Comparison of ENCODE assay signal across 11 cellular contexts in the genomic region with DNA sequence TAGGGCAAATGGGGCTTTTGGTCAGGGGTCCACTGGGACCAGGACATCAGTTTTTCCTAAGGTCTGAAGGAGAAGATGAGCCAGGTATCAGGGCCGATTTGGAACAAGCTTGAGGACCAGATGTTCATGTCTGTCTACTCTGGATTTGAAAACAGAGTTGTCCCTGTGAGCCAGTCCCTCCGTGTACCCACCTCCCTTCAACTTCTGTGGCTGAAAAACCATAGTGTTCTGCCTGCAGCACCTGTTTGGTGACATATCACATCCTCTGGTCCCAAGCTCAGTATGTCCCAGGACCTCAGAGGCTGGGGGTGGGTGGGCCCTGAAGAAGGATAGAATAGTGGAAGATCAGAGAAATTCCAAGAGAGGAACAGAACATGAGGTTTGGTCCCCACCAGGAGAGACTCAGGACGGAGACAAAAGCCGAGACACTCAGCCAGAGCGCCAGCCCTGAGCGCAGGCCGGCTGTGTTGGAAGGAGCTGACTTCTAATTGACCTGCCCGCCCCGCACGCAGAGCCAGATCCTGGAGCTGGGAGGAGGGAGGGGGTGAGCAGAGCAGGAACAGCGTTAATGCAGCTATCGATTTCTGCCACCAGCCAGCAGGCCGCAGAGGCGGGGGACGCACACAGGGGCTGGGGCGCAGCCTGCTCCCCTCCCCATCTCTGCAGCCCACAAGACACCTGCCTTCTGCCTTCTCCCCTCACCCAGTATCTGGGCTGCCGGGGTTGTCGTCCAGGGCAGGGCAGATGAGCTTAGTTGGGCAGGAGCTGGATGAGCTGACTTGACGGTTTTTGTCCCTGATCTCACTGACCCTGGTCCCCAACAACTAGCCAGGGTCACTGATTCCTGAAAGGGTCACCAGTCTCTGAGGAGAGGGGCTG. TPM values are rescaled to one million over a fixed set of nuclear protein-coding genes. Genes with fewer than 3 reads are reported as not detected.
A peak's percentile ranks its signal among the peaks of the same experiment; 100 is the strongest.
DNase-seq lines count a peak whose midpoint lies in the region; ATAC-seq and TF ChIP-seq lines count a peak whose summit lies in the region.
"Had no signal": no experiment of that assay in that cellular context is flagged by ENCODE, and none has a peak within 500 bp of the region (broad histone marks: within the 10 kb centered on the region; RNA-seq: fewer than 3 reads in every experiment).

No MANE protein-coding gene starts in this region.

- H3K27me3 ChIP-seq in DND-41 (ENCODE audit: insufficient read depth, low read length, poor library complexity) (no peaks in the 10 kb centered on the region), SK-N-SH (ENCODE audit: insufficient read depth) (no peaks in the 10 kb centered on the region), right cardiac atrium (ENCODE audit: control insufficient read depth, insufficient read depth) (no peaks in the 10 kb centered on the region), sigmoid colon (no peaks in the 10 kb centered on the region)

- CTCF ChIA-PET in SK-N-SH (lab: Yijun Ruan, JAX): interaction anchor here (1.1 to 10.3 kb wide), 15 partner anchors 9 to 89 kb away, joined by 3 to 73 read pairs (median 7); a partner anchor contains a TSS

- ATAC-seq in DND-41 (ENCODE audit: insufficient read depth, low read depth) (no peak), right cardiac atrium (peak; percentile 63 to 72), HG03520 (IDR thresholded peaks at IDR 0.05; ENCODE audit: unreplicated experiment) (no peak), GM18519 (IDR thresholded peaks at IDR 0.05; ENCODE audit: low FRiP score, unreplicated experiment) (no peak)

- peak; percentile 33; the same call in 1 of the 2 replicates for TF ChIP-seq RAD21 in SK-N-SH (IDR thresholded peaks at IDR 0.05; ENCODE audit: low read length)

- peaks cover 15% of the 10 kb centered on the region for H3K4me1 ChIP-seq in DND-41 (ENCODE audit: insufficient read depth, low read length)
- H3K4me1 ChIP-seq in SK-N-SH (ENCODE audit: control insufficient read depth in 1 of 2, insufficient read depth in 2 of 2, low read depth in 1 of 2, low read length in 1 of 2): peaks cover 28 to 59% of the 10 kb centered on the region in 2 experiments; a peak in 3 of 4 replicates
- H3K4me1 ChIP-seq in right cardiac atrium (ENCODE audit: control insufficient read depth, insufficient read depth, low read length): peaks cover 20% of the 10 kb centered on the region
- H3K4me1 ChIP-seq in sigmoid colon: peaks cover 0 to 55% (median 40%) of the 10 kb centered on the region in 4 donors

- no peak overlapping the region for H3K9ac ChIP-seq in DND-41 (ENCODE audit: low read depth, low read length)
- no peak overlapping the region for H3K9ac ChIP-seq in SK-N-SH

- H3K4me2 ChIP-seq in DND-41 (ENCODE audit: insufficient read depth, low read length): no peak overlapping the region
- H3K4me2 ChIP-seq in SK-N-SH: peak overlapping the region; percentile 25; the same call in 1 of the 2 replicates

- H3K27ac ChIP-seq in DND-41 (ENCODE audit: low read length): peak overlapping the region; percentile 42; the same call in 1 of the 2 replicates
- peak overlapping the region; percentile 54 to 99; a peak in 3 of 4 replicates for H3K27ac ChIP-seq in SK-N-SH (ENCODE audit: low read depth in 2 of 2, low read length in 1 of 2)
- H3K27ac ChIP-seq in right cardiac atrium (ENCODE audit: low read length): peak overlapping the region; percentile 76
- peak overlapping the region; percentile 56 to 73 (median 71) for H3K27ac ChIP-seq in sigmoid colon
- H3K27ac ChIP-seq: VCaP had no signal

- DNase-seq in DND-41 (no peak), SK-N-SH (peak; percentile 91), right cardiac atrium (peak; percentile 48 to 86 (median 82)), sigmoid colon (no peak), AML-193 (lab: John Stamatoyannopoulos, UW) (no peak), NK-92 (lab: John Stamatoyannopoulos, UW; ENCODE audit: unreplicated experiment) (no peak)
- DNase-seq: activated naive CD8-positive, alpha-beta T cell treated with anti-CD3 and anti-CD28 coated beads, Interleukin-2, amount 10 ng/mL, durations not matched to agents 7 days and 5 days; stimulated activated naive CD4-positive, alpha-beta T cell had no signal

- H4K20me1 ChIP-seq in DND-41 (ENCODE audit: insufficient read depth, low read length) (peaks cover 31% of the 10 kb centered on the region), SK-N-SH (ENCODE audit: insufficient read depth) (peaks cover 88% of the 10 kb centered on the region)

- no peaks in the 10 kb centered on the region for H3K9me2 ChIP-seq in SK-N-SH

- intact Hi-C loops in right cardiac atrium (cut with DNase I) (no loop called here), sigmoid colon (cut with DNase I) (no loop called here)

- peaks cover 67% of the 10 kb centered on the region for H3K79me2 ChIP-seq in DND-41 (ENCODE audit: insufficient read depth, low read length)
- H3K79me2 ChIP-seq in SK-N-SH (ENCODE audit: insufficient read depth): peaks cover 88% of the 10 kb centered on the region

- no peaks in the 10 kb centered on the region for H3F3A ChIP-seq in SK-N-SH (replicated peaks; ENCODE audit: insufficient read depth)

- TF ChIP-seq POLR2A in sigmoid colon (IDR thresholded peaks at IDR 0.05): no peak

- 63% methylated on average over 18 of the region's 19 CpGs for WGBS in SK-N-SH (ENCODE audit: low lambda C conversion rate)
- 30% methylated on average over 19 of the region's 19 CpGs for WGBS in right cardiac atrium
- WGBS in sigmoid colon, 2 donors: 75 to 80% methylated on average over 19 of the region's 19 CpGs

- H2AFZ ChIP-seq in DND-41 (ENCODE audit: low read depth, low read length) (no peak overlapping the region), SK-N-SH (ENCODE audit: low read depth) (no peak overlapping the region)

- TF ChIP-seq EP300 in SK-N-SH (IDR thresholded peaks at IDR 0.05; ENCODE audit: borderline replicate concordance in 1 of 2, low read depth in 1 of 2, low read length in 1 of 2): peak in 1 of 2 experiments; percentile 63; a peak in 2 of 4 replicates
- TF ChIP-seq EP300 in sigmoid colon (IDR thresholded peaks at IDR 0.05): no peak

- no peaks in the 10 kb centered on the region for H3K9me3 ChIP-seq in DND-41 (ENCODE audit: insufficient read depth, low read length, severe bottlenecking)
- no peaks in the 10 kb centered on the region for H3K9me3 ChIP-seq in SK-N-SH
- H3K9me3 ChIP-seq in right cardiac atrium (ENCODE audit: control insufficient read depth, low read length): no peaks in the 10 kb centered on the region
- no peaks in the 10 kb centered on the region for H3K9me3 ChIP-seq in sigmoid colon

- H3K36me3 ChIP-seq in DND-41 (ENCODE audit: insufficient read depth, low read length): peaks cover 31% of the 10 kb centered on the region
- peaks cover 13 to 26% of the 10 kb centered on the region in 2 experiments for H3K36me3 ChIP-seq in SK-N-SH (replicated peaks in 1 of 2; ENCODE audit: control insufficient read depth in 1 of 2, insufficient read depth in 2 of 2, low read length in 1 of 2)
- peaks cover 0 to 17% (median 2%) of the 10 kb centered on the region in 4 donors for H3K36me3 ChIP-seq in sigmoid colon

- TF ChIP-seq CTCF in DND-41 (IDR thresholded peaks at IDR 0.05; ENCODE audit: borderline replicate concordance, extremely low read depth, low read length, poor library complexity, severe bottlenecking) (no peak), SK-N-SH (IDR thresholded peaks at IDR 0.05) (no peak), sigmoid colon (IDR thresholded peaks at IDR 0.05) (no peak)

- POLR2A ChIA-PET in SK-N-SH (lab: Yijun Ruan, JAX): interaction anchor here (0.6 to 3.1 kb wide), 20 partner anchors 10 to 100 kb away, joined by 3 to 34 read pairs (median 6); a partner anchor contains a TSS

- no peak overlapping the region for H3K4me3 ChIP-seq in DND-41 (ENCODE audit: low read depth in 1 of 2, low read length in 2 of 2)
- H3K4me3 ChIP-seq in SK-N-SH (ENCODE audit: low read depth in 2 of 2, low read length in 1 of 2): no peak overlapping the region
- no peak overlapping the region for H3K4me3 ChIP-seq in right cardiac atrium (ENCODE audit: low read length)
- H3K4me3 ChIP-seq in sigmoid colon: no peak overlapping the region

TF ChIP-seq in SK-N-SH, 30 proteins besides CTCF, POLR2A, EP300 and RAD21:
- TF ChIP-seq, protein P1, sequence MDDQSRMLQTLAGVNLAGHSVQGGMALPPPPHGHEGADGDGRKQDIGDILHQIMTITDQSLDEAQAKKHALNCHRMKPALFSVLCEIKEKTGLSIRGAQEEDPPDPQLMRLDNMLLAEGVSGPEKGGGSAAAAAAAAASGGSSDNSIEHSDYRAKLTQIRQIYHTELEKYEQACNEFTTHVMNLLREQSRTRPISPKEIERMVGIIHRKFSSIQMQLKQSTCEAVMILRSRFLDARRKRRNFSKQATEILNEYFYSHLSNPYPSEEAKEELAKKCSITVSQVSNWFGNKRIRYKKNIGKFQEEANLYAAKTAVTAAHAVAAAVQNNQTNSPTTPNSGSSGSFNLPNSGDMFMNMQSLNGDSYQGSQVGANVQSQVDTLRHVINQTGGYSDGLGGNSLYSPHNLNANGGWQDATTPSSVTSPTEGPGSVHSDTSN (IDR thresholded peaks at IDR 0.05): no peak
- TF ChIP-seq FOXJ3 (CRISPR knock-in tag; IDR thresholded peaks at IDR 0.05) (no peak), NFIC (IDR thresholded peaks at IDR 0.05; ENCODE audit: borderline replicate concordance) (no peak), MXI1 (IDR thresholded peaks at IDR 0.05; ENCODE audit: low read depth, low read length) (peak; percentile 55; the same call in 1 of the 2 replicates), GATA2 (CRISPR knock-in tag; IDR thresholded peaks at IDR 0.05) (peak; percentile 60)
- TF ChIP-seq, protein P2, sequence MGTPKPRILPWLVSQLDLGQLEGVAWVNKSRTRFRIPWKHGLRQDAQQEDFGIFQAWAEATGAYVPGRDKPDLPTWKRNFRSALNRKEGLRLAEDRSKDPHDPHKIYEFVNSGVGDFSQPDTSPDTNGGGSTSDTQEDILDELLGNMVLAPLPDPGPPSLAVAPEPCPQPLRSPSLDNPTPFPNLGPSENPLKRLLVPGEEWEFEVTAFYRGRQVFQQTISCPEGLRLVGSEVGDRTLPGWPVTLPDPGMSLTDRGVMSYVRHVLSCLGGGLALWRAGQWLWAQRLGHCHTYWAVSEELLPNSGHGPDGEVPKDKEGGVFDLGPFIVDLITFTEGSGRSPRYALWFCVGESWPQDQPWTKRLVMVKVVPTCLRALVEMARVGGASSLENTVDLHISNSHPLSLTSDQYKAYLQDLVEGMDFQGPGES (IDR thresholded peaks at IDR 0.05; ENCODE audit: low read depth, low read length): no peak

RNA-seq across cellular contexts. Expression of a gene that starts 29.5 kb away (rescaled TPM):
- polyA plus RNA-seq in SK-N-SH (2012; rRNA removed) (47.4 and 52.9 TPM in 2 replicates), right cardiac atrium (47.5 TPM), sigmoid colon (10 to 100 TPM; 15.7 to 30.0 (median 28.1) TPM)
- polyA plus RNA-seq in SK-N-SH (2012; cell fraction: cytosol; rRNA removed): 32.6 and 46.5 TPM in 2 replicates
- 35.1 and 38.6 TPM in 2 replicates for polyA plus RNA-seq in SK-N-SH (2012; cell fraction: nucleus; rRNA removed)
- total RNA-seq in right cardiac atrium (10 to 100 TPM; 33.9 to 70.5 (median 55.9) TPM), sigmoid colon (10 to 100 TPM; 16.7 to 25.3 (median 18.5) TPM)

Comparison
In these comparisons a context has a peak if more than half of its experiments do, and no peak if none do; other contexts are left out.
1. ATAC-seq: peak in right cardiac atrium (2 of 2); none in DND-41 (single experiment), HG03520 (single experiment) and GM18519 (single experiment).
2. DNase-seq: peak in SK-N-SH (single experiment) and right cardiac atrium (3 of 3); none in DND-41 (single experiment), sigmoid colon (single experiment), AML-193 (0 of 2) and NK-92 (single experiment).
3. Peak in every context shown above with its lines, with median percentiles within 50 percentile points of each other: H3K27ac ChIP-seq.